ENCODE assay signal across 10 cellular contexts in genomic region chr7:129493555-129493954, GRCh38.
DNase-seq lines count a peak whose midpoint lies in the region; ATAC-seq, FAIRE-seq and TF ChIP-seq lines count a peak whose summit lies in the region.
"Had no signal": no experiment of that assay in that cellular context is flagged by ENCODE, and none has a peak within 500 bp of the region (broad histone marks: within the 10 kb centered on the region; RNA-seq: fewer than 3 reads in every experiment).

No MANE protein-coding gene starts in this region.

- FAIRE-seq in RCC 7860 (lab: Jason Lieb, UNC), result no peak

- DNase-seq in AG10803 (ENCODE audit: low read depth), result peak; percentile 12
- peak; percentile 47 for DNase-seq in RKO (ENCODE audit: low spot score)
- peak; percentile 31 for DNase-seq in fibroblast of pulmonary artery (ENCODE audit: low read depth)
- DNase-seq in medulla oblongata (ENCODE audit: extremely low spot score), result no peak
- DNase-seq in NCI-H748 treated with DMSO at 0.1 percent for 48 hours (lab: John Stamatoyannopoulos, UW), result no peak
- DNase-seq in DMS114 treated with DMSO at 0.1 percent for 48 hours (lab: John Stamatoyannopoulos, UW; ENCODE audit: unreplicated experiment), result no peak
- no peak for DNase-seq in RCC 7860 (ENCODE audit: low spot score)
- DNase-seq: stimulated activated CD4-positive, alpha-beta T cell treated with anti-CD3 and anti-CD28 coated beads, Interleukin-1b, Interleukin-23, amount 100 ng/mL, for 48 hours had no signal

- ATAC-seq in GM19395 (IDR thresholded peaks at IDR 0.05; ENCODE audit: unreplicated experiment), result peak; percentile 33

- TF ChIP-seq CTCF in AG10803 (conservative IDR thresholded peaks at IDR 0.05; ENCODE audit: low read length) (peak; percentile 36), fibroblast of pulmonary artery (IDR thresholded peaks at IDR 0.05; ENCODE audit: low read length, missing control alignments) (peak; percentile 39)

- H3K4me3 ChIP-seq in AG10803 (ENCODE audit: low read length) (no peak overlapping the region), fibroblast of pulmonary artery (replicated peaks; ENCODE audit: low read depth, low read length) (no peak overlapping the region)
- H3K4me3 ChIP-seq: vagina had no signal

Comparison
In these comparisons a context has a peak if more than half of its experiments do, and no peak if none do; other contexts are left out.
1. DNase-seq: peak in AG10803 (single experiment), RKO (single experiment) and fibroblast of pulmonary artery (single experiment); none in medulla oblongata (single experiment), NCI-H748 treated with DMSO at 0.1 percent for 48 hours (single experiment), DMS114 treated with DMSO at 0.1 percent for 48 hours (single experiment) and RCC 7860 (single experiment).